15 cellular contexts compared by ENCODE assay signal in genomic region chr18:26453370-26454030, GRCh38.
A peak's percentile ranks its signal among the peaks of the same experiment; 100 is the strongest.
DNase-seq lines count a peak whose midpoint lies in the region; ATAC-seq and TF ChIP-seq lines count a peak whose summit lies in the region.
"Had no signal": no experiment of that assay in that cellular context is flagged by ENCODE, and none has a peak within 500 bp of the region (broad histone marks: within the 10 kb centered on the region; RNA-seq: fewer than 3 reads in every experiment).

No MANE protein-coding gene starts in this region.

- H3K4me3 ChIP-seq in CD8-positive, alpha-beta memory T cell (ENCODE audit: low read length), result no peak overlapping the region
- H3K4me3 ChIP-seq: sigmoid colon, thoracic aorta had no signal

- H3K4me1 ChIP-seq in CD8-positive, alpha-beta memory T cell (ENCODE audit: insufficient read depth, low read length), result no peaks in the 10 kb centered on the region
- H3K4me1 ChIP-seq: Caco-2, sigmoid colon had no signal

- no peak overlapping the region for H3K27ac Mint-ChIP-seq in CD8-positive, alpha-beta memory T cell
- H3K27ac Mint-ChIP-seq: naive B cell had no signal

- POLR2A ChIA-PET in CD8-positive, alpha-beta memory T cell (lab: Charles Lee), result no interaction called here

- H3K4me3 Mint-ChIP-seq in CD8-positive, alpha-beta memory T cell, result no peak overlapping the region
- H3K4me3 Mint-ChIP-seq: naive B cell had no signal

- ATAC-seq in HG02981 (IDR thresholded peaks at IDR 0.05; ENCODE audit: unreplicated experiment) (peak; percentile 54), GM18505 (IDR thresholded peaks at IDR 0.05; ENCODE audit: unreplicated experiment) (no peak)

- no peaks in the 10 kb centered on the region for H3K4me1 Mint-ChIP-seq in CD8-positive, alpha-beta memory T cell
- H3K4me1 Mint-ChIP-seq: naive B cell had no signal

- no peaks in the 10 kb centered on the region for H3K9me3 ChIP-seq in CD8-positive, alpha-beta memory T cell (ENCODE audit: low read length)
- H3K9me3 ChIP-seq: Caco-2, sigmoid colon, thoracic aorta had no signal

- H3K9me3 Mint-ChIP-seq in CD8-positive, alpha-beta memory T cell, result no peaks in the 10 kb centered on the region
- H3K9me3 Mint-ChIP-seq: naive B cell had no signal

- peaks cover 0 to 8% (median 2%) of the 10 kb centered on the region in 3 donors for H3K36me3 Mint-ChIP-seq in CD8-positive, alpha-beta memory T cell
- H3K36me3 Mint-ChIP-seq: naive B cell had no signal

- no peak for TF ChIP-seq POLR2A in GM18505 (IDR thresholded peaks at IDR 0.05; ENCODE audit: borderline replicate concordance, extremely low read depth, insufficient read depth, insufficient read length)

- H3K27me3 Mint-ChIP-seq in CD8-positive, alpha-beta memory T cell, result peaks cover 2 to 17% of the 10 kb centered on the region in 2 donors

- H3K27ac ChIP-seq in CD8-positive, alpha-beta memory T cell (ENCODE audit: low read depth, low read length), result no peak overlapping the region
- H3K27ac ChIP-seq: 22Rv1, sigmoid colon, thoracic aorta had no signal

- DNase-seq in DMS53 (lab: John Stamatoyannopoulos, UW), result peak; percentile 21
- no peak for DNase-seq in DMS53 treated with DMSO at 0.1 percent for 48 hours (lab: John Stamatoyannopoulos, UW; ENCODE audit: unreplicated experiment)
- DNase-seq in NCI-H526 (lab: John Stamatoyannopoulos, UW), result peak; percentile 19 to 70
- DNase-seq in renal cortical epithelial cell (ENCODE audit: low read depth), result peak; percentile 99
- no peak for DNase-seq in CD8-positive, alpha-beta memory T cell
- no peak for DNase-seq in NCI-H2196 (lab: John Stamatoyannopoulos, UW; ENCODE audit: unreplicated experiment)
- DNase-seq: Caco-2, foreskin fibroblast, naive B cell, Right ventricle myocardium superior, sigmoid colon had no signal

- no peaks in the 10 kb centered on the region for H3K27me3 ChIP-seq in CD8-positive, alpha-beta memory T cell (ENCODE audit: insufficient read depth, low read length, poor library complexity, severe bottlenecking)
- H3K27me3 ChIP-seq: sigmoid colon had no signal

- CTCF ChIA-PET in CD8-positive, alpha-beta memory T cell (lab: Charles Lee), result no interaction called here

- H3K36me3 ChIP-seq in CD8-positive, alpha-beta memory T cell (ENCODE audit: insufficient read depth, low read length), result no peaks in the 10 kb centered on the region
- H3K36me3 ChIP-seq: thoracic aorta had no signal

Comparison
In these comparisons a context has a peak if more than half of its experiments do, and no peak if none do; other contexts are left out.
1. DNase-seq: peak in DMS53 (single experiment), NCI-H526 (2 of 2) and renal cortical epithelial cell (single experiment); none in DMS53 treated with DMSO at 0.1 percent for 48 hours (single experiment), CD8-positive, alpha-beta memory T cell (0 of 5) and NCI-H2196 (single experiment).